8 cellular contexts compared by ENCODE assay signal in the genomic region with DNA sequence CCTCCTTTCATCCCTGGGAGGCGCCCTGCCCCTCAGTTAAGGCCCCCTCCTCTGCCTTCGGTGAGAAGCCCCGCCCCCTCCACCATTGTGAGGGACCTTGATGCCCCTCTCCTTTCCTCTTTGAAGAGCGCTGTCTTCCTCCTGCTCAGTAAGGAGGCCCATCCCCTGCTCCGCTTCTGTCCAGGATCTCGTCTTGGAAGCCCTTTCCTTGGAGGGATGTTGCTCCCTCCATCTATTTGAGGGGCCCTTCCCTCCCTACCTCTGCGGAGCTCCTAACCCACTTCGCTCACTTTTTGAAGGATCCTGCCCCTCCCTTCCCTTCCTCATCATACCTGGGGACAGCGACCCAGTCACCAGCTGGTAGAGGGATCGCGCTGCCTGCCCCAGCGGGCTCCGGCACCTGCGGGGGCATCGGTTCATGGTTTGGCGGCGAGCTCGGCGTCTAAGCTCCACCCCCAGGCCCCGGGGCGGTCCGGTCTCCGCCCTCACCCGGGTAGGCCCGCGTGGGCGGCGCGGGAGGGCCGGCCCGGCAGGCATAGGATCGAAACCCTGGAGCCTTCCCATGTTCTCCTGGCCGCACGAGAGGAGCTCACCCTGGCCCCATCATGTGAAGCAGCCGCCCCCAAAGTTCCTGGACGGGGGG. TPM values are rescaled to one million over a fixed set of nuclear protein-coding genes. Genes with fewer than 3 reads are reported as not detected.
A peak's percentile ranks its signal among the peaks of the same experiment; 100 is the strongest.
DNase-seq lines count a peak whose midpoint lies in the region; ATAC-seq and TF ChIP-seq lines count a peak whose summit lies in the region.

No MANE protein-coding gene starts in this region.

- ATAC-seq in activated CD4-positive, CD25-positive, alpha-beta regulatory T cell treated with anti-CD3 and anti-CD28 coated beads, Interleukin-2, amount 50 U/mL, for 24 hours: peak; percentile 44 to 59
- ATAC-seq in left lung: peak; percentile 66
- no peak for ATAC-seq in GM19351 (IDR thresholded peaks at IDR 0.05; ENCODE audit: unreplicated experiment)
- ATAC-seq in HG03469 (IDR thresholded peaks at IDR 0.05; ENCODE audit: unreplicated experiment): no peak

- DNase-seq in AG08396 (ENCODE audit: low spot score): peak; percentile 89
- DNase-seq in HEK293T (ENCODE audit: extremely low spot score): peak; percentile 43
- DNase-seq in colonic mucosa: peak; percentile 59
- peak in 1 of 2 donors; percentile 94 for DNase-seq in left lung
- peak; percentile 27 for DNase-seq in stimulated activated CD8-positive, alpha-beta memory T cell treated with anti-CD3 and anti-CD28 coated beads, Interleukin-15, amount 100 ng/mL, for 24 hours (ENCODE audit: low read depth)

- peaks cover 10% of the 10 kb centered on the region for H3K4me1 ChIP-seq in colonic mucosa
- H3K4me1 ChIP-seq in left lung: peaks cover 7 to 53% of the 10 kb centered on the region in 2 donors

- H3K9me3 ChIP-seq in colonic mucosa (no peaks in the 10 kb centered on the region), left lung (no peaks in the 10 kb centered on the region)

- POLR2A ChIA-PET in HEK293T (lab: Yijun Ruan, JAX): interaction anchor here (3.0 kb wide), 1 partner anchor 21 kb away, joined by 17 read pairs; a partner anchor contains a TSS

- peak overlapping the region; percentile 30 for H3K4me3 ChIP-seq in colonic mucosa
- H3K4me3 ChIP-seq in left lung: peak overlapping the region in 1 of 2 donors; percentile 38

- no peak for TF ChIP-seq CTCF in colonic mucosa (IDR thresholded peaks at IDR 0.05)
- no peak for TF ChIP-seq CTCF in left lung (IDR thresholded peaks at IDR 0.05)

- intact Hi-C loops in colonic mucosa (cut with DNase I) (loop anchor here (2.0 kb wide), 2 partner anchors 171 to 233 kb away; no protein-coding TSS in a partner anchor), left lung (cut with DNase I) (loop anchor here in 1 of 2 donors (10.0 kb wide), 2 partner anchors 175 to 235 kb away; no protein-coding TSS in a partner anchor)

- H3K27me3 ChIP-seq in colonic mucosa (no peaks in the 10 kb centered on the region), left lung (peaks cover 0 to 6% of the 10 kb centered on the region in 2 donors)

- CTCF ChIA-PET in HEK293T (lab: Yijun Ruan, JAX): interaction anchor here (1.5 to 4.2 kb wide), 8 partner anchors 9 to 237 kb away, joined by 3 to 71 read pairs (median 8); no protein-coding TSS in a partner anchor

- no peaks in the 10 kb centered on the region for H3K36me3 ChIP-seq in colonic mucosa
- H3K36me3 ChIP-seq in left lung: no peaks in the 10 kb centered on the region

- H3K9ac ChIP-seq in colonic mucosa (ENCODE audit: low read depth in 2 of 2, low read length in 2 of 2): no peak overlapping the region

- no peak overlapping the region for H3K27ac ChIP-seq in colonic mucosa
- H3K27ac ChIP-seq in left lung: no peak overlapping the region

TF ChIP-seq in HEK293T, 16 proteins besides CTCF, POLR2A, EP300 and RAD21:
- TF ChIP-seq ZNF384 (IDR thresholded peaks at IDR 0.05) (no peak), SUZ12 (IDR thresholded peaks at IDR 0.05) (no peak)

RNA-seq across cellular contexts. Expression of a gene that starts 4.1 kb away (rescaled TPM):
- total RNA-seq in colonic mucosa (1 to 10 TPM; 1.5 to 2.8 TPM), left lung (1 to 10 TPM; 2.2 to 2.3 TPM)

RNA-seq across cellular contexts. Expression of a gene that starts 21.3 kb away (rescaled TPM):
- total RNA-seq in colonic mucosa (10 to 100 TPM; 70.4 to 77.8 TPM), left lung (10 to 100 TPM; 72.6 to 87.0 TPM)

RNA-seq across cellular contexts. Expression of a gene that starts 56.3 kb away (rescaled TPM):
- 10 to 100 TPM; 14.6 to 73.6 TPM for total RNA-seq in colonic mucosa
- total RNA-seq in left lung: 10 to 100 TPM; 30.7 to 31.7 TPM

Comparison
In these comparisons a context has a peak if more than half of its experiments do, and no peak if none do; other contexts are left out.
1. ATAC-seq: peak in activated CD4-positive, CD25-positive, alpha-beta regulatory T cell treated with anti-CD3 and anti-CD28 coated beads, Interleukin-2, amount 50 U/mL, for 24 hours (2 of 2) and left lung (single experiment); none in GM19351 (single experiment) and HG03469 (single experiment).